In the genomic region with DNA sequence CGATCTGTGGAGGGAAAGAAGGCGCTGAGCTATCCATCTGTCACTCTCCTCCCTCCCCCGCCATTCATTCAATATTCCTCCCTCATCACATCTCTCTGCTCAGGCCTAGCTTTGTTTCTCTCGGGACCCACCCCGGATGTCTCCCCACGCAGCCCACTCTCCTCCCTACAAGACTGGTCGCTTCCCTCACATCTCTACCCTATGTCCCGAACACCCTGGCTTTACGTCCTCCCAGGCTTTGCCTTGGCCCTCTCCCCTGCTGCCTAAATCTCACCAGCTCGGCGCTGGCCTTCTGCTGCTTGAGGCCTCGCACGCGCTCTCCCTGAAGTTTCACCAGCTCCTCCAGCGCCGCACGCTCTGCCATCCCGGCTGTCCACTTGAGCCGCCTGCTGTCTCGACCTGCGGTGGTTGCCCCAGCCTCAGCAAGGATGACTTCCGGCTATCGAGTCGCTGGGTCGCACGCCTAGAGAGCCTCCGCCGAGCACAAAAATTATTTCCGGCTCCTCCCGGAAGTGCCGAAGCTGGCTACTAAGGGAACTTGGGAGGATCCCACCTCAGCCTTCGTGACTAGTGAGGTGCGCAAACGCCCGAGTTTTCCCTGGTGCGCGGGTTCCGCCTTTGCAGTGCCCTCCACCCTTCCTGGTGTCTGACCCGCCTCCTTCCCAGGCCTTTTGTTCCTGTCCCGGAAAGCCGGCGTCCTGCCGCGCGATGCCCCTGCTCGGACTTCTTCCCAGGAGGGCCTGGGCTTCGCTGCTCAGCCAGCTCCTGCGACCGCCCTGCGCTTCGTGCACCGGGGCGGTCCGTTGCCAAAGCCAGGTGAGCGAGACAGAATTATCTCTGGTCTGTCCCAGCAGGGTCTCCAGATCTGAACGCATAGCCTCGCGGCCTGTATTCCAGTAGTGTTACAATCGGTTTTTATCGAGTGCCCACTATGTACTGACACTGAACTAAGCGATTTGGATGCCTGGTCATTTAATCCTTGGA, we compare ENCODE assay signal across 8 cellular contexts. TPM values are rescaled to one million over a fixed set of nuclear protein-coding genes. Genes with fewer than 3 reads are reported as not detected.
DNase-seq lines count a peak whose midpoint lies in the region; ATAC-seq and TF ChIP-seq lines count a peak whose summit lies in the region.

A gene with protein sequence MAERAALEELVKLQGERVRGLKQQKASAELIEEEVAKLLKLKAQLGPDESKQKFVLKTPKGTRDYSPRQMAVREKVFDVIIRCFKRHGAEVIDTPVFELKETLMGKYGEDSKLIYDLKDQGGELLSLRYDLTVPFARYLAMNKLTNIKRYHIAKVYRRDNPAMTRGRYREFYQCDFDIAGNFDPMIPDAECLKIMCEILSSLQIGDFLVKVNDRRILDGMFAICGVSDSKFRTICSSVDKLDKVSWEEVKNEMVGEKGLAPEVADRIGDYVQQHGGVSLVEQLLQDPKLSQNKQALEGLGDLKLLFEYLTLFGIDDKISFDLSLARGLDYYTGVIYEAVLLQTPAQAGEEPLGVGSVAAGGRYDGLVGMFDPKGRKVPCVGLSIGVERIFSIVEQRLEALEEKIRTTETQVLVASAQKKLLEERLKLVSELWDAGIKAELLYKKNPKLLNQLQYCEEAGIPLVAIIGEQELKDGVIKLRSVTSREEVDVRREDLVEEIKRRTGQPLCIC (minus strand): TSS at position 430 of the 984 bp plus-strand sequence. CDS start 66 bp downstream, at position 364.
A gene with protein sequence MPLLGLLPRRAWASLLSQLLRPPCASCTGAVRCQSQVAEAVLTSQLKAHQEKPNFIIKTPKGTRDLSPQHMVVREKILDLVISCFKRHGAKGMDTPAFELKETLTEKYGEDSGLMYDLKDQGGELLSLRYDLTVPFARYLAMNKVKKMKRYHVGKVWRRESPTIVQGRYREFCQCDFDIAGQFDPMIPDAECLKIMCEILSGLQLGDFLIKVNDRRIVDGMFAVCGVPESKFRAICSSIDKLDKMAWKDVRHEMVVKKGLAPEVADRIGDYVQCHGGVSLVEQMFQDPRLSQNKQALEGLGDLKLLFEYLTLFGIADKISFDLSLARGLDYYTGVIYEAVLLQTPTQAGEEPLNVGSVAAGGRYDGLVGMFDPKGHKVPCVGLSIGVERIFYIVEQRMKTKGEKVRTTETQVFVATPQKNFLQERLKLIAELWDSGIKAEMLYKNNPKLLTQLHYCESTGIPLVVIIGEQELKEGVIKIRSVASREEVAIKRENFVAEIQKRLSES (plus strand): TSS at position 515 of the 984 bp plus-strand sequence. CDS start 194 bp downstream, at position 709.

- peaks cover 55% of the 10 kb centered on the region for H3K36me3 Mint-ChIP-seq in activated T-helper 2 cell treated with anti-CD3 and anti-CD28 coated beads, Interferon-gamma antibody, Interleukin-2, Interleukin-4, amounts not matched to agents 10 μg/mL and 5 μg/mL and 100 μg/mL, durations not matched to agents 14 hours and 24 hours and 36 hours (ENCODE audit: low read depth)
- peaks cover 0 to 56% (median 2%) of the 10 kb centered on the region in 3 donors for H3K36me3 Mint-ChIP-seq in naive thymus-derived CD8-positive, alpha-beta T cell

- WGBS in GM23248 (ENCODE audit: low coverage in 1 of 2, low lambda C conversion rate in 2 of 2, missing lambda C conversion rate in 2 of 2), 2 experiments: 1% methylated on average over 49 to 61 of the region's 61 CpGs

- H3K9me3 ChIP-seq in DOHH2 (ENCODE audit: control insufficient read depth, insufficient read depth, low read length) (no peaks in the 10 kb centered on the region), GM23248 (ENCODE audit: low read depth) (no peaks in the 10 kb centered on the region)

- peak within 1 kb of the TSS; percentile 95 for H3K9ac ChIP-seq in GM23248

- CTCF ChIA-PET in RWPE1 (lab: Yijun Ruan, JAX): interaction anchor here (0.5 to 0.8 kb wide), 7 partner anchors 11 to 922 kb away, joined by 3 to 6 read pairs (median 3); no protein-coding TSS in a partner anchor

- H2AFZ ChIP-seq in GM23248: peak within 1 kb of the TSS; percentile 92

- H3K4me3 Mint-ChIP-seq in activated T-helper 2 cell treated with anti-CD3 and anti-CD28 coated beads, Interferon-gamma antibody, Interleukin-2, Interleukin-4, amounts not matched to agents 10 μg/mL and 5 μg/mL and 100 μg/mL, durations not matched to agents 14 hours and 24 hours and 36 hours (ENCODE audit: low read depth): peak within 1 kb of the TSS; percentile 97
- H3K4me3 Mint-ChIP-seq in naive thymus-derived CD8-positive, alpha-beta T cell: peak within 1 kb of the TSS; percentile 99 to 100 (median 99)

- H3K27ac ChIP-seq in DOHH2 (ENCODE audit: low read depth, low read length): peak within 1 kb of the TSS; percentile 36
- H3K27ac ChIP-seq in GM23248: peak within 1 kb of the TSS; percentile 80
- H3K27ac ChIP-seq in RWPE1: peak within 1 kb of the TSS; percentile 93

- H3F3A ChIP-seq in DOHH2 (ENCODE audit: control insufficient read depth, insufficient read depth) (no peaks in the 10 kb centered on the region), GM23248 (ENCODE audit: insufficient read depth) (peaks cover 22% of the 10 kb centered on the region)

- H3K27me3 Mint-ChIP-seq in activated T-helper 2 cell treated with anti-CD3 and anti-CD28 coated beads, Interferon-gamma antibody, Interleukin-2, Interleukin-4, amounts not matched to agents 10 μg/mL and 5 μg/mL and 100 μg/mL, durations not matched to agents 14 hours and 24 hours and 36 hours (ENCODE audit: low read depth): no peaks in the 10 kb centered on the region
- H3K27me3 Mint-ChIP-seq in naive thymus-derived CD8-positive, alpha-beta T cell: no peaks in the 10 kb centered on the region

- H3K4me1 ChIP-seq in DOHH2 (ENCODE audit: control insufficient read depth, low read length) (peaks cover 17% of the 10 kb centered on the region), GM23248 (ENCODE audit: insufficient read depth) (peaks cover 11% of the 10 kb centered on the region; the same call in 1 of the 2 replicates)

- H3K27me3 ChIP-seq in DOHH2 (ENCODE audit: control insufficient read depth, low read length) (no peaks in the 10 kb centered on the region), GM23248 (replicated peaks; ENCODE audit: insufficient read depth) (no peaks in the 10 kb centered on the region)

- H3K4me2 ChIP-seq in DOHH2 (ENCODE audit: low read length) (peak within 1 kb of the TSS; percentile 85), GM23248 (ENCODE audit: unreplicated experiment) (peak within 1 kb of the TSS; percentile 93)

- H3K9me2 ChIP-seq in DOHH2 (replicated peaks; ENCODE audit: control insufficient read depth, low read length): no peaks in the 10 kb centered on the region
- no peaks in the 10 kb centered on the region for H3K9me2 ChIP-seq in GM23248 (ENCODE audit: insufficient read depth)

- intact Hi-C loops in activated T-helper 2 cell treated with anti-CD3 and anti-CD28 coated beads, Interferon-gamma antibody, Interleukin-2, Interleukin-4, amounts not matched to agents 10 μg/mL and 5 μg/mL and 100 μg/mL, durations not matched to agents 14 hours and 24 hours and 36 hours (cut with micrococcal nuclease): loop anchor here (1.0 to 2.0 kb wide), 8 partner anchors 9 to 290 kb away; a partner anchor contains a TSS

- in situ Hi-C loops in GM23248 (cut with MboI): no loop called here

- TF ChIP-seq CTCF in DOHH2 (IDR thresholded peaks at IDR 0.05; ENCODE audit: low read depth, low read length, poor library complexity, severe bottlenecking): no peak
- no peak for TF ChIP-seq CTCF in RWPE1 (conservative IDR thresholded peaks at IDR 0.05; ENCODE audit: low read depth)
- no peak for TF ChIP-seq CTCF in fibroblast of mammary gland (conservative IDR thresholded peaks at IDR 0.05; ENCODE audit: control insufficient read depth, insufficient read depth, low read depth, low read length)

- ATAC-seq in naive thymus-derived CD8-positive, alpha-beta T cell: peak; percentile 92 to 94

- POLR2A ChIA-PET in RWPE1 (lab: Yijun Ruan, JAX; ENCODE audit: low non-redundant PET): interaction anchor here (0.6 to 1.0 kb wide), 3 partner anchors 29 to 318 kb away, joined by 3 to 4 read pairs (median 4); a partner anchor contains a TSS
- POLR2A ChIA-PET in naive thymus-derived CD8-positive, alpha-beta T cell (lab: Charles Lee): interaction anchor here (0.6 to 5.2 kb wide), 16 partner anchors 9 to 1196 kb away, joined by 3 to 44 read pairs (median 6); a partner anchor contains a TSS

- H3K36me3 ChIP-seq in DOHH2 (ENCODE audit: control insufficient read depth, low read length): peaks cover 59% of the 10 kb centered on the region
- peaks cover 16% of the 10 kb centered on the region for H3K36me3 ChIP-seq in GM23248 (ENCODE audit: low read depth)

- DNase-seq in GM23248 (peak; percentile 99), Kasumi-1 (lab: John Stamatoyannopoulos, UW) (peak; percentile 95 to 97), RWPE1 (ENCODE audit: low spot score) (peak; percentile 98), fibroblast of mammary gland (ENCODE audit: low read depth) (peak; percentile 94)
- DNase-seq in activated T-helper 2 cell treated with anti-CD3 and anti-CD28 coated beads, Interferon-gamma antibody, Interleukin-2, Interleukin-4, amounts not matched to agents 10 μg/mL and 5 μg/mL and 100 μg/mL, durations not matched to agents 14 hours and 24 hours and 36 hours (ENCODE audit: low spot score): peak; percentile 79
- peak; percentile 60 to 87 (median 77) for DNase-seq in naive thymus-derived CD8-positive, alpha-beta T cell
- DNase-seq in stimulated activated naive CD4-positive, alpha-beta T cell (lab: John Stamatoyannopoulos, UW): peak; percentile 56 to 79 (median 69)

- H3K4me3 ChIP-seq in DOHH2 (ENCODE audit: low read length) (peak within 1 kb of the TSS; percentile 92), GM23248 (peak within 1 kb of the TSS; percentile 96), fibroblast of mammary gland (ENCODE audit: control insufficient read depth, low read depth, low read length) (peak within 1 kb of the TSS; percentile 79)

- no peaks in the 10 kb centered on the region for H3K9me3 Mint-ChIP-seq in activated T-helper 2 cell treated with anti-CD3 and anti-CD28 coated beads, Interferon-gamma antibody, Interleukin-2, Interleukin-4, amounts not matched to agents 10 μg/mL and 5 μg/mL and 100 μg/mL, durations not matched to agents 14 hours and 24 hours and 36 hours
- no peaks in the 10 kb centered on the region for H3K9me3 Mint-ChIP-seq in naive thymus-derived CD8-positive, alpha-beta T cell

- peaks cover 20% of the 10 kb centered on the region for H3K4me1 Mint-ChIP-seq in activated T-helper 2 cell treated with anti-CD3 and anti-CD28 coated beads, Interferon-gamma antibody, Interleukin-2, Interleukin-4, amounts not matched to agents 10 μg/mL and 5 μg/mL and 100 μg/mL, durations not matched to agents 14 hours and 24 hours and 36 hours (ENCODE audit: low read depth)
- H3K4me1 Mint-ChIP-seq in naive thymus-derived CD8-positive, alpha-beta T cell: peaks cover 14 to 49% (median 46%) of the 10 kb centered on the region in 4 donors

- H3K27ac Mint-ChIP-seq in activated T-helper 2 cell treated with anti-CD3 and anti-CD28 coated beads, Interferon-gamma antibody, Interleukin-2, Interleukin-4, amounts not matched to agents 10 μg/mL and 5 μg/mL and 100 μg/mL, durations not matched to agents 14 hours and 24 hours and 36 hours: peak within 1 kb of the TSS; percentile 91
- peak within 1 kb of the TSS; percentile 90 to 99 (median 98) for H3K27ac Mint-ChIP-seq in naive thymus-derived CD8-positive, alpha-beta T cell

- no peaks in the 10 kb centered on the region for H4K20me1 ChIP-seq in DOHH2 (ENCODE audit: control insufficient read depth, insufficient read depth, low read depth, low read length)
- H4K20me1 ChIP-seq in GM23248 (ENCODE audit: insufficient read depth): no peaks in the 10 kb centered on the region

- peaks cover 66% of the 10 kb centered on the region for H3K79me2 ChIP-seq in DOHH2 (ENCODE audit: control insufficient read depth, low read length)
- H3K79me2 ChIP-seq in GM23248 (ENCODE audit: insufficient read depth): peaks cover 91% of the 10 kb centered on the region

RNA-seq across cellular contexts. Expression of the first gene that starts in this region (rescaled TPM):
- total RNA-seq in GM23248 (2014; rRNA removed; shearing (Covaris generic)): 75.7 and 85.0 TPM in 2 replicates
- polyA plus RNA-seq in GM23248 (2016; fragmentation: Nextera tagmentation; extraction: Ambion mirVana): 92.5 and 97.6 TPM in 2 replicates
- 107 and 110 TPM in 2 replicates for total RNA-seq in activated T-helper 2 cell treated with anti-CD3 and anti-CD28 coated beads, Interferon-gamma antibody, Interleukin-2, Interleukin-4, amounts not matched to agents 10 μg/mL and 5 μg/mL and 100 μg/mL, durations not matched to agents 14 hours and 24 hours and 36 hours
- total RNA-seq in naive thymus-derived CD8-positive, alpha-beta T cell: 10 to 100 TPM; 83.6 to 84.1 TPM
- 10 to 100 TPM; 63.2 to 77.5 (median 65.3) TPM for polyA plus RNA-seq in naive thymus-derived CD8-positive, alpha-beta T cell

RNA-seq across cellular contexts. Expression of the second gene that starts in this region (rescaled TPM):
- 29.7 and 32.8 TPM in 2 replicates for total RNA-seq in GM23248 (2014; rRNA removed; shearing (Covaris generic))
- 20.7 and 23.3 TPM in 2 replicates for polyA plus RNA-seq in GM23248 (2016; fragmentation: Nextera tagmentation; extraction: Ambion mirVana)
- 28.0 and 30.1 TPM in 2 replicates for total RNA-seq in activated T-helper 2 cell treated with anti-CD3 and anti-CD28 coated beads, Interferon-gamma antibody, Interleukin-2, Interleukin-4, amounts not matched to agents 10 μg/mL and 5 μg/mL and 100 μg/mL, durations not matched to agents 14 hours and 24 hours and 36 hours
- total RNA-seq in naive thymus-derived CD8-positive, alpha-beta T cell: 10 to 100 TPM; 63.5 to 68.0 TPM
- polyA plus RNA-seq in naive thymus-derived CD8-positive, alpha-beta T cell: 10 to 100 TPM; 15.4 to 24.6 (median 20.1) TPM

Comparison
In these comparisons a context has a peak if more than half of its experiments do, and no peak if none do; other contexts are left out.
1. Peak in every context shown above with its lines: DNase-seq, ATAC-seq, H3K4me3 ChIP-seq and H3K27ac ChIP-seq.
2. H3K27ac ChIP-seq: peak in every context shown above with its lines; median percentile 93 in RWPE1; 80 in GM23248; 36 in DOHH2.